ENCODE assay signal across 14 cellular contexts in genomic region chr3:167167491-167167890, GRCh38.
DNase-seq lines count a peak whose midpoint lies in the region; ATAC-seq and TF ChIP-seq lines count a peak whose summit lies in the region.
"Had no signal": no experiment of that assay in that cellular context is flagged by ENCODE, and none has a peak within 500 bp of the region (broad histone marks: within the 10 kb centered on the region; RNA-seq: fewer than 3 reads in every experiment).

No MANE protein-coding gene starts in this region.

- intact Hi-C loops in heart left ventricle (cut with DNase I) (loop anchor here in 5 of 10 donors (2.0 to 10.0 kb wide), 4 partner anchors 135 to 147 kb away; no protein-coding TSS in a partner anchor), cardiac septum (cut with DNase I) (loop anchor here (2.0 kb wide), 1 partner anchor 137 kb away; no protein-coding TSS in a partner anchor), left cardiac atrium (cut with DNase I) (no loop called here), psoas muscle (cut with DNase I) (no loop called here)

- ATAC-seq in heart left ventricle = peak; percentile 18 to 46 (median 32)
- peak; percentile 23 to 33 for ATAC-seq in left cardiac atrium
- no peak for ATAC-seq in psoas muscle

- no peaks in the 10 kb centered on the region for H3K79me2 ChIP-seq in neural progenitor cell (ENCODE audit: low read depth)

- H3K9me3 Mint-ChIP-seq in neural progenitor cell = no peaks in the 10 kb centered on the region

- DNase-seq in heart left ventricle (no peak), cardiac septum (ENCODE audit: low spot score) (no peak), left cardiac atrium (no peak), neural progenitor cell (ENCODE audit: low spot score) (no peak), T-helper 9 cell (no peak), psoas muscle (no peak), C1 segment of cervical spinal cord (lab: John Stamatoyannopoulos, UW) (no peak)
- DNase-seq: CD4-positive, alpha-beta memory T cell; DMS153; DMS79 treated with DMSO at 0.1 percent for 48 hours; EL had no signal

- H3K9me3 ChIP-seq in heart left ventricle (no peaks in the 10 kb centered on the region), neural progenitor cell (ENCODE audit: low read depth) (no peaks in the 10 kb centered on the region), psoas muscle (no peaks in the 10 kb centered on the region)
- H3K9me3 ChIP-seq: HAP-1 had no signal

- H3K27ac ChIP-seq in heart left ventricle = peak overlapping the region in 10 of 12 donors; percentile 6 to 82 (median 52)
- H3K27ac ChIP-seq in neural progenitor cell = no peak overlapping the region
- H3K27ac ChIP-seq in psoas muscle = no peak overlapping the region
- H3K27ac ChIP-seq: C4-2B had no signal

- no peaks in the 10 kb centered on the region for H3K27me3 ChIP-seq in heart left ventricle
- H3K27me3 ChIP-seq in neural progenitor cell = peaks cover 59% of the 10 kb centered on the region
- H3K27me3 ChIP-seq in psoas muscle (ENCODE audit: insufficient read depth in 3 of 3, low read length in 2 of 3) = no peaks in the 10 kb centered on the region

- H3K4me3 ChIP-seq in heart left ventricle (no peak overlapping the region), neural progenitor cell (no peak overlapping the region), psoas muscle (no peak overlapping the region)
- H3K4me3 ChIP-seq: HAP-1 had no signal

- 32 to 55% (median 36%) methylated on average over 3 of the region's 3 CpGs for WGBS in heart left ventricle, 4 donors
- 63 to 69% (median 69%) methylated on average over 3 of the region's 3 CpGs for WGBS in psoas muscle, 3 donors

- no peak overlapping the region for H3K4me3 Mint-ChIP-seq in neural progenitor cell
- H3K4me3 Mint-ChIP-seq: B cell; CD4-positive, alpha-beta memory T cell had no signal

- no peaks in the 10 kb centered on the region for H3K36me3 Mint-ChIP-seq in neural progenitor cell
- H3K36me3 Mint-ChIP-seq: CD4-positive, alpha-beta memory T cell had no signal

- TF ChIP-seq CTCF in heart left ventricle (IDR thresholded peaks at IDR 0.05) = no peak
- no peak for TF ChIP-seq CTCF in neural progenitor cell (IDR thresholded peaks at IDR 0.05)
- TF ChIP-seq CTCF in psoas muscle (IDR thresholded peaks at IDR 0.05) = no peak

- peaks cover 14% of the 10 kb centered on the region for H4K20me1 ChIP-seq in neural progenitor cell (ENCODE audit: low read depth)

- TF ChIP-seq POLR2A in heart left ventricle (IDR thresholded peaks at IDR 0.05) = no peak

- peak overlapping the region; percentile 58 for H3K4me2 ChIP-seq in neural progenitor cell

- H3K27ac Mint-ChIP-seq in neural progenitor cell = no peak overlapping the region
- H3K27ac Mint-ChIP-seq: B cell; CD4-positive, alpha-beta memory T cell had no signal

- H3F3A ChIP-seq in neural progenitor cell (ENCODE audit: low read depth) = peaks cover 15% of the 10 kb centered on the region

- H3K27me3 Mint-ChIP-seq in neural progenitor cell (ENCODE audit: insufficient read depth, low read depth) = peaks cover 2% of the 10 kb centered on the region
- H3K27me3 Mint-ChIP-seq: B cell; CD4-positive, alpha-beta memory T cell had no signal

- peaks cover 0 to 19% (median 12%) of the 10 kb centered on the region in 12 donors for H3K4me1 ChIP-seq in heart left ventricle
- H3K4me1 ChIP-seq in neural progenitor cell = peaks cover 27% of the 10 kb centered on the region
- no peaks in the 10 kb centered on the region for H3K4me1 ChIP-seq in psoas muscle

- H3K4me1 Mint-ChIP-seq in neural progenitor cell = peaks cover 39% of the 10 kb centered on the region
- H3K4me1 Mint-ChIP-seq: B cell; CD4-positive, alpha-beta memory T cell had no signal

- no peaks in the 10 kb centered on the region for H3K36me3 ChIP-seq in heart left ventricle
- H3K36me3 ChIP-seq in neural progenitor cell = no peaks in the 10 kb centered on the region
- H3K36me3 ChIP-seq in psoas muscle (ENCODE audit: insufficient read depth in 1 of 2, low read depth in 1 of 2) = no peaks in the 10 kb centered on the region
- H3K36me3 ChIP-seq: HAP-1 had no signal

- H2AFZ ChIP-seq in neural progenitor cell (replicated peaks) = no peak overlapping the region

- no peak overlapping the region for H3K9ac ChIP-seq in neural progenitor cell

Comparison
In these comparisons a context has a peak if more than half of its experiments do, and no peak if none do; other contexts are left out.
1. ATAC-seq: peak in heart left ventricle (4 of 4) and left cardiac atrium (2 of 2); none in psoas muscle (0 of 4).
2. H3K27ac ChIP-seq: peak in heart left ventricle (10 of 12); none in neural progenitor cell (single experiment) and psoas muscle (single experiment).